Comparison of ENCODE assay signal across 26 cellular contexts in the genomic region with DNA sequence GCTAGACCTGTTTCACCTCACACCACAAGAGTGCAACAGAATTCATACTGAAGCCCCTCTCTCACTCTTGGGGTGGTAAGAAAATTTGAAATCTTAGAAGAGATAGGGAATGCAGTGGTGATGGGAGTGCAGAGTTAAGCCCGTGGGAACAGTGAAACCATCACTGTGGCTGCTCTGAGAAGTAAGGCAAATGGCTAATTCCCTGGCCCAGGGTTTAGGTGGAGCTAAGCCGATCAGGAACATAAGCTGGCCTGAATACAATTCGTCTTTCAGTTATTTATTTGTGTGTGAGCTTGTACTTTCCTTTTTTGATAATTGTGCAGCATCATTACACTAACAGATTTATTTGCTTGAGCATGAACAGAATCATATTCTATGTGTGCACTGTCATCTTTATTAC.
A peak's percentile ranks its signal among the peaks of the same experiment; 100 is the strongest.
DNase-seq lines count a peak whose midpoint lies in the region; ATAC-seq, FAIRE-seq and TF ChIP-seq lines count a peak whose summit lies in the region.
"Had no signal": no experiment of that assay in that cellular context is flagged by ENCODE, and none has a peak within 500 bp of the region (broad histone marks: within the 10 kb centered on the region; RNA-seq: fewer than 3 reads in every experiment).

No MANE protein-coding gene starts in this region.

- H3K36me3 ChIP-seq in bronchial epithelial cell (ENCODE audit: control insufficient read depth, insufficient read depth, low read length) (no peaks in the 10 kb centered on the region), ovary (no peaks in the 10 kb centered on the region)
- H3K36me3 ChIP-seq: BE2C; BLaER1 treated with 17β-estradiol and CSF1 and Interleukin-3, amounts not matched to agents 10 nM and 100 nM had no signal

- H3K9me3 Mint-ChIP-seq in CD4-positive, alpha-beta T cell, result peaks cover 3% of the 10 kb centered on the region

- peak; percentile 15 for DNase-seq in D721Med (ENCODE audit: insufficient read length, low spot score)
- DNase-seq in NCI-H82 (lab: John Stamatoyannopoulos, UW), result peak; percentile 90
- no peak for DNase-seq in bronchial epithelial cell (ENCODE audit: low read depth)
- no peak for DNase-seq in left ventricle myocardium superior
- DNase-seq in activated effector memory CD4-positive, alpha-beta T cell treated with Interleukin-2 at 50 U/mL for 16 hours, result no peak
- no peak for DNase-seq in ovary
- no peak for DNase-seq in CD4-positive, alpha-beta T cell
- DNase-seq: 8988T; ACHN; AML-193; BE2C; Calu3; CD4-positive, alpha-beta memory T cell; COR-L47; DMS 273 treated with DMSO at 0.1 percent for 48 hours; DMS79; GF-D8; GM23248; H7; HCEC 1CT had no signal

- no peaks in the 10 kb centered on the region for H3K27me3 Mint-ChIP-seq in CD4-positive, alpha-beta T cell
- H3K27me3 Mint-ChIP-seq: CD4-positive, alpha-beta memory T cell had no signal

- WGBS in ovary, 3 donors, result 78 to 86% (median 84%) methylated on average over 3 of the region's 3 CpGs

- H3K27ac Mint-ChIP-seq in CD4-positive, alpha-beta T cell, result no peak overlapping the region
- H3K27ac Mint-ChIP-seq: CD14-positive monocyte; CD4-positive, alpha-beta memory T cell had no signal

- no peak overlapping the region for H3K4me3 Mint-ChIP-seq in CD4-positive, alpha-beta T cell
- H3K4me3 Mint-ChIP-seq: CD14-positive monocyte; CD4-positive, alpha-beta memory T cell had no signal

- H3K36me3 Mint-ChIP-seq in CD4-positive, alpha-beta T cell (ENCODE audit: low read depth), result no peaks in the 10 kb centered on the region
- H3K36me3 Mint-ChIP-seq: CD14-positive monocyte; CD4-positive, alpha-beta memory T cell had no signal

- CTCF ChIA-PET in CD4-positive, alpha-beta T cell (lab: Charles Lee), result no interaction called here

- no peak overlapping the region for H3K27ac ChIP-seq in ovary
- no peak overlapping the region for H3K27ac ChIP-seq in CD4-positive, alpha-beta T cell (ENCODE audit: low read depth, low read length)
- H3K27ac ChIP-seq: A549; BLaER1 treated with 17β-estradiol and CSF1 and Interleukin-3, amounts not matched to agents 10 nM and 100 nM; GM23248 had no signal

- TF ChIP-seq CTCF in D721Med (IDR thresholded peaks at IDR 0.05; ENCODE audit: insufficient read depth, missing control alignments) (no peak), bronchial epithelial cell (IDR thresholded peaks at IDR 0.05; ENCODE audit: insufficient read depth, low read length, severe bottlenecking) (no peak), ovary (IDR thresholded peaks at IDR 0.05) (no peak)
- TF ChIP-seq CTCF in CD4-positive, alpha-beta T cell (IDR thresholded peaks at IDR 0.05), result no peak

- H3K4me1 ChIP-seq in ovary (ENCODE audit: insufficient read depth), result no peaks in the 10 kb centered on the region
- H3K4me1 ChIP-seq: A549 had no signal

- H3K9me3 ChIP-seq in ovary, result no peaks in the 10 kb centered on the region
- H3K9me3 ChIP-seq in CD4-positive, alpha-beta T cell (ENCODE audit: control insufficient read depth, low read length), result no peaks in the 10 kb centered on the region
- H3K9me3 ChIP-seq: A549; BE2C; BLaER1 treated with 17β-estradiol and CSF1 and Interleukin-3, amounts not matched to agents 10 nM and 100 nM had no signal

- intact Hi-C loops in left ventricle myocardium superior (cut with micrococcal nuclease) (no loop called here), ovary (cut with DNase I) (no loop called here)
- intact Hi-C loops in CD4-positive, alpha-beta T cell (cut with DNase I, micrococcal nuclease), result no loop called here

- POLR2A ChIA-PET in CD4-positive, alpha-beta T cell (lab: Charles Lee), result no interaction called here

- no peak for TF ChIP-seq EP300 in ovary (IDR thresholded peaks at IDR 0.05)

- H3K4me3 ChIP-seq in bronchial epithelial cell (ENCODE audit: low read depth, low read length), result no peak overlapping the region
- H3K4me3 ChIP-seq in ovary, result no peak overlapping the region
- H3K4me3 ChIP-seq: A549; BLaER1 treated with 17β-estradiol and CSF1 and Interleukin-3, amounts not matched to agents 10 nM and 100 nM; GM23248 had no signal

- FAIRE-seq in D721Med (lab: Jason Lieb, UNC) (peak; percentile 96), bronchial epithelial cell (lab: Jason Lieb, UNC) (peak; percentile 23)
- FAIRE-seq: A549, GM12891, GM18507, H1 had no signal

- no peak for TF ChIP-seq POLR2A in ovary (IDR thresholded peaks at IDR 0.05)

- no peaks in the 10 kb centered on the region for H3K4me1 Mint-ChIP-seq in CD4-positive, alpha-beta T cell (ENCODE audit: low read depth)
- H3K4me1 Mint-ChIP-seq: CD14-positive monocyte; CD4-positive, alpha-beta memory T cell had no signal

- no peak for ATAC-seq in left ventricle myocardium superior
- no peak for ATAC-seq in CD4-positive, alpha-beta T cell (ENCODE audit: poor library complexity)
- ATAC-seq: A549 had no signal

- H3K27me3 ChIP-seq in bronchial epithelial cell (ENCODE audit: control insufficient read depth, insufficient read depth, low read length), result no peaks in the 10 kb centered on the region
- no peaks in the 10 kb centered on the region for H3K27me3 ChIP-seq in ovary
- no peaks in the 10 kb centered on the region for H3K27me3 ChIP-seq in CD4-positive, alpha-beta T cell (ENCODE audit: control insufficient read depth, insufficient read depth, low read length)
- H3K27me3 ChIP-seq: BE2C; BLaER1 treated with 17β-estradiol and CSF1 and Interleukin-3, amounts not matched to agents 10 nM and 100 nM had no signal

Comparison
In these comparisons a context has a peak if more than half of its experiments do, and no peak if none do; other contexts are left out.
1. DNase-seq: peak in D721Med (single experiment) and NCI-H82 (single experiment); none in bronchial epithelial cell (single experiment), left ventricle myocardium superior (single experiment), activated effector memory CD4-positive, alpha-beta T cell treated with Interleukin-2 at 50 U/mL for 16 hours (single experiment), ovary (0 of 5) and CD4-positive, alpha-beta T cell (0 of 10).